ENCODE assay signal across 29 cellular contexts in genomic region chr1:231899046-231899445, GRCh38.
"Had no signal": no experiment of that assay in that cellular context is flagged by ENCODE, and none has a peak within 500 bp of the region (broad histone marks: within the 10 kb centered on the region; RNA-seq: fewer than 3 reads in every experiment).

No MANE protein-coding gene starts in this region.

- H3K27me3 Mint-ChIP-seq: natural killer cell treated with Interleukin-12 subunit alpha and Interleukin-12 subunit beta and Interleukin-15 and Interleukin-18, amount 100 ng/mL, for 72 hours; progenitor cell of endocrine pancreas; stimulated activated naive B cell treated with anti-CD40 and anti-IgM and Interleukin-4, amounts not matched to agents 10 μg/mL and 1 μg/mL and 100 μg/mL, for 72 hours; stimulated activated naive CD8-positive, alpha-beta T cell treated with anti-CD3 and anti-CD28 coated beads, Interleukin-15, Interleukin-2, amounts not matched to agents 100 ng/mL and 50 ng/mL, for 24 hours had no signal

- H3K36me3 Mint-ChIP-seq: natural killer cell treated with Interleukin-12 subunit alpha and Interleukin-12 subunit beta and Interleukin-15 and Interleukin-18, amount 100 ng/mL, for 72 hours; stimulated activated effector memory CD8-positive, alpha-beta T cell treated with anti-CD3 and anti-CD28 coated beads, Interleukin-12 subunit alpha, Interleukin-12 subunit beta, amount 100 ng/mL, for 72 hours; stimulated activated naive B cell treated with anti-CD40 and anti-IgM and Interleukin-4, amounts not matched to agents 10 μg/mL and 1 μg/mL and 100 μg/mL, for 72 hours had no signal

- ATAC-seq: psoas muscle; right cardiac atrium; right lobe of liver; stimulated activated effector memory CD8-positive, alpha-beta T cell treated with anti-CD3 and anti-CD28 coated beads, Interleukin-12 subunit alpha, Interleukin-12 subunit beta, amount 100 ng/mL, for 72 hours; stimulated activated naive B cell treated with anti-CD40 and anti-IgM and Interleukin-4, amounts not matched to agents 10 μg/mL and 1 μg/mL and 100 μg/mL, for 72 hours had no signal

- H3K27me3 ChIP-seq: ovary, right lobe of liver, sigmoid colon, stomach, thyroid gland, tibial nerve, upper lobe of left lung, vagina had no signal

- H3K4me3 ChIP-seq: ovary, psoas muscle, right lobe of liver, sigmoid colon, stomach, thoracic aorta, thyroid gland, tibial nerve, upper lobe of left lung, vagina had no signal

- H3K4me1 Mint-ChIP-seq: nephron progenitor cell; stimulated activated naive B cell treated with anti-CD40 and anti-IgM and Interleukin-4, amounts not matched to agents 10 μg/mL and 1 μg/mL and 100 μg/mL, for 72 hours had no signal

- FAIRE-seq: small intestine, urothelium cell line had no signal

- H3K27ac ChIP-seq: ovary, parathyroid adenoma, psoas muscle, right lobe of liver, sigmoid colon, stomach, thoracic aorta, thyroid gland, tibial nerve, upper lobe of left lung, vagina had no signal

- H3K4me1 ChIP-seq: parathyroid adenoma, psoas muscle, right lobe of liver, stomach, thyroid gland, tibial nerve, upper lobe of left lung, vagina had no signal

- H3K9me3 ChIP-seq: ovary, psoas muscle, right lobe of liver, stomach, thoracic aorta, thyroid gland, upper lobe of left lung, vagina had no signal

- H3K27ac Mint-ChIP-seq: natural killer cell treated with Interleukin-12 subunit alpha and Interleukin-12 subunit beta and Interleukin-15 and Interleukin-18, amount 100 ng/mL, for 72 hours; nephron progenitor cell; progenitor cell of endocrine pancreas; stimulated activated naive B cell treated with anti-CD40 and anti-IgM and Interleukin-4, amounts not matched to agents 10 μg/mL and 1 μg/mL and 100 μg/mL, for 72 hours; stimulated activated naive CD8-positive, alpha-beta T cell treated with anti-CD3 and anti-CD28 coated beads, Interleukin-15, Interleukin-2, amounts not matched to agents 100 ng/mL and 50 ng/mL, for 24 hours had no signal

- H3K4me3 Mint-ChIP-seq: natural killer cell treated with Interleukin-12 subunit alpha and Interleukin-12 subunit beta and Interleukin-15 and Interleukin-18, amount 100 ng/mL, for 72 hours; nephron progenitor cell; neural crest cell; stimulated activated effector memory CD8-positive, alpha-beta T cell treated with anti-CD3 and anti-CD28 coated beads, Interleukin-12 subunit alpha, Interleukin-12 subunit beta, amount 100 ng/mL, for 72 hours; stimulated activated naive B cell treated with anti-CD40 and anti-IgM and Interleukin-4, amounts not matched to agents 10 μg/mL and 1 μg/mL and 100 μg/mL, for 72 hours; stimulated activated naive CD8-positive, alpha-beta T cell treated with anti-CD3 and anti-CD28 coated beads, Interleukin-15, Interleukin-2, amounts not matched to agents 100 ng/mL and 50 ng/mL, for 24 hours had no signal

- H3K36me3 ChIP-seq: ovary, right lobe of liver, sigmoid colon, stomach, thoracic aorta, thyroid gland, upper lobe of left lung, vagina had no signal

- H3K9ac ChIP-seq: parathyroid adenoma had no signal

- H3K9me3 Mint-ChIP-seq: natural killer cell treated with Interleukin-12 subunit alpha and Interleukin-12 subunit beta and Interleukin-15 and Interleukin-18, amount 100 ng/mL, for 72 hours; neural crest cell; stimulated activated effector memory CD8-positive, alpha-beta T cell treated with anti-CD3 and anti-CD28 coated beads, Interleukin-12 subunit alpha, Interleukin-12 subunit beta, amount 100 ng/mL, for 72 hours; stimulated activated naive B cell treated with anti-CD40 and anti-IgM and Interleukin-4, amounts not matched to agents 10 μg/mL and 1 μg/mL and 100 μg/mL, for 72 hours; stimulated activated naive CD8-positive, alpha-beta T cell treated with anti-CD3 and anti-CD28 coated beads, Interleukin-15, Interleukin-2, amounts not matched to agents 100 ng/mL and 50 ng/mL, for 24 hours had no signal

- DNase-seq: nephron progenitor cell; occipital lobe; ovary; posterior cingulate gyrus; psoas muscle; right cardiac atrium; right lobe of liver; sigmoid colon; small intestine; stimulated activated CD4-positive, alpha-beta T cell treated with anti-CD3 and anti-CD28 coated beads, Interleukin-15, amount 100 ng/mL, for 24 hours; stimulated activated CD4-positive, alpha-beta T cell treated with anti-CD3 and anti-CD28 coated beads, Interleukin-2, amount 100 ng/mL, for 24 hours; stimulated activated CD4-positive, alpha-beta T cell treated with anti-CD3 and anti-CD28 coated beads, Interleukin-2, amount 100 ng/mL, for 48 hours; stimulated activated CD4-positive, alpha-beta T cell treated with anti-CD3 and anti-CD28 coated beads, Interleukin-4, amount 100 ng/mL, for 24 hours; stimulated activated naive B cell treated with anti-CD40 and anti-IgM and Interleukin-4, amounts not matched to agents 10 μg/mL and 1 μg/mL and 100 μg/mL, for 72 hours; stimulated activated naive CD4-positive, alpha-beta T cell treated with Interleukin-2 at 50 U/mL for 16 hours; stomach; thyroid gland; trophoblast cell; upper lobe of left lung had no signal

- H2AFZ ChIP-seq: parathyroid adenoma had no signal
